6 cellular contexts compared by ENCODE assay signal in genomic region chr12:120261951-120262851, GRCh38. TPM values are rescaled to one million over a fixed set of nuclear protein-coding genes. Genes with fewer than 3 reads are reported as not detected.
DNase-seq lines count a peak whose midpoint lies in the region; ATAC-seq, FAIRE-seq and TF ChIP-seq lines count a peak whose summit lies in the region.

No MANE protein-coding gene starts in this region.

- DNase-seq in BJ (ENCODE audit: low read depth), result no peak
- DNase-seq in WTC11 (ENCODE audit: low spot score), result no peak
- DNase-seq in left lung, result no peak
- no peak for DNase-seq in GM12892 (ENCODE audit: insufficient read length)
- DNase-seq in NCI-H1694 treated with DMSO at 0.1 percent for 48 hours (lab: John Stamatoyannopoulos, UW), result no peak

- H3K27me3 ChIP-seq in BJ (ENCODE audit: control insufficient read depth, insufficient read depth, low read length) (no peaks in the 10 kb centered on the region), left lung (no peaks in the 10 kb centered on the region)

- ATAC-seq in WTC11 (no peak), left lung (no peak), HG03135 (IDR thresholded peaks at IDR 0.05; ENCODE audit: unreplicated experiment) (no peak)

- CTCF ChIA-PET in BJ (lab: Yijun Ruan, JAX), result interaction anchor here (1.2 to 14.8 kb wide), 6 partner anchors 10 to 61 kb away, joined by 5 to 482 read pairs (median 10); partner anchors contain the start of gene RPLP0
- CTCF ChIA-PET in WTC11 (lab: Charles Lee), result interaction anchor here (1.1 to 22.1 kb wide), 5 partner anchors 7 to 61 kb away, joined by 5 to 717 read pairs (median 111); partner anchors contain the start of genes RPLP0 and SIRT4

- no peak for FAIRE-seq in GM12892 (lab: Jason Lieb, UNC)

- no peaks in the 10 kb centered on the region for H3K9me3 ChIP-seq in left lung

- H3K36me3 ChIP-seq in BJ (ENCODE audit: control insufficient read depth, insufficient read depth, low read length) (no peaks in the 10 kb centered on the region; the same call in 1 of the 2 replicates), left lung (no peaks in the 10 kb centered on the region)

- H3K4me1 ChIP-seq in left lung, result peaks cover 42 to 88% of the 10 kb centered on the region in 2 donors

- peak overlapping the region; percentile 95 for H3K4me3 ChIP-seq in BJ (ENCODE audit: low read depth, low read length)
- peak overlapping the region in 1 of 2 donors; percentile 80 for H3K4me3 ChIP-seq in left lung

- H3K36me3 Mint-ChIP-seq in WTC11, result no peaks in the 10 kb centered on the region

- H3K4me3 Mint-ChIP-seq in WTC11, result peak overlapping the region; percentile 1; the same call in 1 of the 2 replicates

- TF ChIP-seq CTCF in BJ (IDR thresholded peaks at IDR 0.05; ENCODE audit: insufficient read depth, low read depth, low read length) (no peak), WTC11 (IDR thresholded peaks at IDR 0.05) (no peak), left lung (IDR thresholded peaks at IDR 0.05) (no peak)

- TF ChIP-seq POLR2A in GM12892 (IDR thresholded peaks at IDR 0.05; ENCODE audit: low read depth, low read length), result no peak

- POLR2A ChIA-PET in BJ (lab: Charles Lee), result interaction anchor here (0.8 to 3.5 kb wide), 4 partner anchors 29 to 61 kb away, joined by 3 to 29 read pairs (median 12); partner anchors contain the start of genes RNU4-2 and RPLP0
- POLR2A ChIA-PET in WTC11 (lab: Charles Lee), result interaction anchor here (0.9 to 12.0 kb wide), 4 partner anchors 27 to 63 kb away, joined by 3 to 198 read pairs (median 8); partner anchors contain the start of gene RNU4-2

- intact Hi-C loops in left lung (cut with DNase I), result no loop called here

- H3K4me1 Mint-ChIP-seq in WTC11, result peaks cover 63% of the 10 kb centered on the region

- H3K9me3 Mint-ChIP-seq in WTC11, result no peaks in the 10 kb centered on the region

- peak overlapping the region; percentile 23; the same call in 1 of the 2 replicates for H3K27ac Mint-ChIP-seq in WTC11

- H3K27me3 Mint-ChIP-seq in WTC11 (ENCODE audit: low read depth), result no peaks in the 10 kb centered on the region

- peak overlapping the region; percentile 84 to 91 for H3K27ac ChIP-seq in left lung

TF ChIP-seq in WTC11, 78 proteins besides CTCF, POLR2A, EP300 and RAD21 (continues in another document):
- TF ChIP-seq TCF7 (CRISPR knock-in tag; IDR thresholded peaks at IDR 0.05; ENCODE audit: low read depth) (no peak), ZMAT4 (CRISPR knock-in tag; IDR thresholded peaks at IDR 0.05) (no peak), FOXP1 (CRISPR knock-in tag; IDR thresholded peaks at IDR 0.05; ENCODE audit: borderline replicate concordance) (no peak), MLX (CRISPR knock-in tag; IDR thresholded peaks at IDR 0.05) (no peak), FOXP4 (CRISPR knock-in tag; IDR thresholded peaks at IDR 0.05) (no peak), ZNF396 (CRISPR knock-in tag; IDR thresholded peaks at IDR 0.05; ENCODE audit: borderline replicate concordance) (no peak), CREM (CRISPR knock-in tag; IDR thresholded peaks at IDR 0.05) (no peak), ZBTB21 (CRISPR knock-in tag; IDR thresholded peaks at IDR 0.05; ENCODE audit: borderline replicate concordance) (no peak), PRRX2 (CRISPR knock-in tag; IDR thresholded peaks at IDR 0.05) (no peak), NR3C1 (CRISPR knock-in tag; conservative IDR thresholded peaks at IDR 0.05; ENCODE audit: low read depth) (no peak), USF2 (CRISPR knock-in tag; IDR thresholded peaks at IDR 0.05) (no peak), GTF2I (CRISPR knock-in tag; conservative IDR thresholded peaks at IDR 0.05) (no peak), AFF4 (CRISPR knock-in tag; IDR thresholded peaks at IDR 0.05; ENCODE audit: borderline replicate concordance) (no peak), ZNF263 (CRISPR knock-in tag; IDR thresholded peaks at IDR 0.05; ENCODE audit: low read depth) (no peak), TP53 (CRISPR knock-in tag; IDR thresholded peaks at IDR 0.05) (no peak), JAZF1 (CRISPR knock-in tag; IDR thresholded peaks at IDR 0.05) (no peak)

RNA-seq across cellular contexts. Expression of gene PXN, which starts 3.3 kb away (rescaled TPM):
- polyA plus RNA-seq in BJ (2011; rRNA removed), result 23.9 and 41.8 TPM in 2 replicates
- 33.0 and 50.6 TPM in 2 replicates for polyA minus RNA-seq in BJ (2011; rRNA and poly(A)+ RNA removed)
- total RNA-seq in WTC11 (2021) (96.6 to 132 TPM (median 99.2 TPM) in 3 replicates), left lung (100 to 1,000 TPM in 1 of 2 donors, 10 to 100 TPM in 1; 90.7 to 111 TPM)
- polyA plus RNA-seq in GM12892 (2012; ENCODE audit: missing spikeins), result 16.2 TPM

RNA-seq across cellular contexts. Expression of gene RNU4-2, which starts 29.5 kb away (rescaled TPM):
- polyA plus RNA-seq in BJ (2011; rRNA removed), result not detected in 2 replicates
- under 0.01 and 55,545 TPM in 2 replicates for polyA minus RNA-seq in BJ (2011; rRNA and poly(A)+ RNA removed)
- total RNA-seq in WTC11 (2021) (2,632 to 2,764 TPM (median 2,673 TPM) in 3 replicates), left lung (1,000 to 10,000 TPM; 6,889 to 7,719 TPM)
- 3,040 TPM for polyA plus RNA-seq in GM12892 (2012; ENCODE audit: missing spikeins)

RNA-seq across cellular contexts. Expression of gene RNU4-1, which starts 30.8 kb away (rescaled TPM):
- not detected in 2 replicates for polyA plus RNA-seq in BJ (2011; rRNA removed)
- under 0.01 and 52,104 TPM in 2 replicates for polyA minus RNA-seq in BJ (2011; rRNA and poly(A)+ RNA removed)
- total RNA-seq in WTC11 (2021) (2,196 to 2,477 TPM (median 2,436 TPM) in 3 replicates), left lung (1,000 to 10,000 TPM; 3,185 to 3,518 TPM)
- 3,072 TPM for polyA plus RNA-seq in GM12892 (2012; ENCODE audit: missing spikeins)

RNA-seq across cellular contexts. Expression of gene SIRT4, which starts 39.9 kb away (rescaled TPM):
- 1.2 and 1.5 TPM in 2 replicates for polyA plus RNA-seq in BJ (2011; rRNA removed)
- polyA minus RNA-seq in BJ (2011; rRNA and poly(A)+ RNA removed), result 0.51 and 1.7 TPM in 2 replicates
- total RNA-seq in WTC11 (2021) (2.1 to 4.3 TPM (median 2.8 TPM) in 3 replicates), left lung (1 to 10 TPM; 1.7 to 2.3 TPM)
- polyA plus RNA-seq in GM12892 (2012; ENCODE audit: missing spikeins), result 0.95 TPM
